Comparison of ENCODE assay signal across 19 cellular contexts in genomic region chr17:28018439-28019070, GRCh38. TPM values are rescaled to one million over a fixed set of nuclear protein-coding genes. Genes with fewer than 3 reads are reported as not detected.
A peak's percentile ranks its signal among the peaks of the same experiment; 100 is the strongest.
DNase-seq lines count a peak whose midpoint lies in the region; ATAC-seq, FAIRE-seq and TF ChIP-seq lines count a peak whose summit lies in the region.
"Had no signal": no experiment of that assay in that cellular context is flagged by ENCODE, and none has a peak within 500 bp of the region (broad histone marks: within the 10 kb centered on the region; RNA-seq: fewer than 3 reads in every experiment).

No MANE protein-coding gene starts in this region.

- no peaks in the 10 kb centered on the region for H4K20me1 ChIP-seq in K562 (replicated peaks; ENCODE audit: control insufficient read depth, insufficient read depth, low read length)
- H4K20me1 ChIP-seq: BLaER1 had no signal

- H2AFZ ChIP-seq in K562 (ENCODE audit: low read depth, low read length): no peak overlapping the region

- no peak overlapping the region for H3K4me2 ChIP-seq in K562 (ENCODE audit: insufficient read depth, low read length)
- H3K4me2 ChIP-seq: BLaER1, smooth muscle cell had no signal

- H3K36me3 ChIP-seq in K562 (ENCODE audit: control insufficient read depth, insufficient read depth, low read length): no peaks in the 10 kb centered on the region
- no peaks in the 10 kb centered on the region for H3K36me3 ChIP-seq in lower lobe of right lung
- H3K36me3 ChIP-seq: BLaER1, tibial nerve had no signal

- no peaks in the 10 kb centered on the region for H3K36me3 Mint-ChIP-seq in activated CD8-positive, alpha-beta memory T cell treated with anti-CD3 and anti-CD28 coated beads, Interleukin-2, amount 10 ng/mL, durations not matched to agents 7 days and 5 days
- H3K36me3 Mint-ChIP-seq: activated naive CD4-positive, alpha-beta T cell treated with anti-CD3 and anti-CD28 coated beads, Interleukin-2, amount 10 ng/mL, durations not matched to agents 7 days and 5 days; brain had no signal

- whole genome bisulfite sequencing in K562 (ENCODE audit: insufficient coverage, low coverage, missing lambda C conversion rate): 20% methylated on average over 4 of the region's 4 CpGs

- TF ChIP-seq CTCF in LNCaP clone FGC (IDR thresholded peaks at IDR 0.05; ENCODE audit: control insufficient read depth, extremely low read depth, insufficient read depth) (no peak), K562 (IDR thresholded peaks at IDR 0.05 in 2 of 3, conservative IDR thresholded peaks at IDR 0.05 in 1 of 3; ENCODE audit: insufficient read depth in 2 of 3, low read depth in 1 of 3, low read length in 3 of 3) (no peak), lower lobe of right lung (IDR thresholded peaks at IDR 0.05) (no peak)

- CTCF ChIA-PET in K562 (lab: Yijun Ruan, JAX; ENCODE audit: low intra/inter-chr PET ratio): no interaction called here
- CTCF ChIA-PET in activated CD8-positive, alpha-beta memory T cell treated with anti-CD3 and anti-CD28 coated beads, Interleukin-2, amount 10 ng/mL, durations not matched to agents 7 days and 5 days (lab: Charles Lee): no interaction called here

- no peaks in the 10 kb centered on the region for H3K9me1 ChIP-seq in K562 (ENCODE audit: control insufficient read depth, insufficient read depth, low read length)

- no peaks in the 10 kb centered on the region for H3K9me3 Mint-ChIP-seq in activated CD8-positive, alpha-beta memory T cell treated with anti-CD3 and anti-CD28 coated beads, Interleukin-2, amount 10 ng/mL, durations not matched to agents 7 days and 5 days (ENCODE audit: low read depth)
- H3K9me3 Mint-ChIP-seq: activated CD4-positive, alpha-beta T cell treated with anti-CD3 and anti-CD28 coated beads, Interleukin-2, amount 10 ng/mL, durations not matched to agents 24 days and 14 days; activated naive CD4-positive, alpha-beta T cell treated with anti-CD3 and anti-CD28 coated beads, Interleukin-2, amount 10 ng/mL, durations not matched to agents 7 days and 5 days; IgD-negative memory B cell had no signal

- TF ChIP-seq POLR2A in K562 (conservative IDR thresholded peaks at IDR 0.05): no peak

- no peak overlapping the region for H3K4me3 Mint-ChIP-seq in activated CD8-positive, alpha-beta memory T cell treated with anti-CD3 and anti-CD28 coated beads, Interleukin-2, amount 10 ng/mL, durations not matched to agents 7 days and 5 days
- H3K4me3 Mint-ChIP-seq: activated CD4-positive, alpha-beta T cell treated with anti-CD3 and anti-CD28 coated beads, Interleukin-2, amount 10 ng/mL, durations not matched to agents 24 days and 14 days; activated naive CD4-positive, alpha-beta T cell treated with anti-CD3 and anti-CD28 coated beads, Interleukin-2, amount 10 ng/mL, durations not matched to agents 7 days and 5 days; brain; IgD-negative memory B cell had no signal

- H3K9me3 ChIP-seq in K562 (replicated peaks; ENCODE audit: control insufficient read depth, insufficient read depth, low read depth, low read length) (no peaks in the 10 kb centered on the region), lower lobe of right lung (no peaks in the 10 kb centered on the region)
- H3K9me3 ChIP-seq: BLaER1 had no signal

- no TSS peak for BruUV-seq in K562 (replicated peaks; lab: Mats Ljungman, UMichigan)

- H3K4me1 ChIP-seq in K562 (replicated peaks in 1 of 2; ENCODE audit: control insufficient read depth in 2 of 2, insufficient read depth in 2 of 2, low read length in 2 of 2) (0 out of 5 replicates have a peak, but pooled peaks cover 0 to 2% of the 10 kb centered on the region in 2 experiments), lower lobe of right lung (no peaks in the 10 kb centered on the region)
- H3K4me1 ChIP-seq: BLaER1, tibial nerve had no signal

- no peak overlapping the region for H3K27ac Mint-ChIP-seq in activated CD8-positive, alpha-beta memory T cell treated with anti-CD3 and anti-CD28 coated beads, Interleukin-2, amount 10 ng/mL, durations not matched to agents 7 days and 5 days
- H3K27ac Mint-ChIP-seq: activated CD4-positive, alpha-beta T cell treated with anti-CD3 and anti-CD28 coated beads, Interleukin-2, amount 10 ng/mL, durations not matched to agents 24 days and 14 days; activated naive CD4-positive, alpha-beta T cell treated with anti-CD3 and anti-CD28 coated beads, Interleukin-2, amount 10 ng/mL, durations not matched to agents 7 days and 5 days; brain; IgD-negative memory B cell had no signal

- intact Hi-C loops in K562 (cut with micrococcal nuclease): no loop called here
- intact Hi-C loops in lower lobe of right lung (cut with DNase I): no loop called here

- in situ Hi-C loops in K562 (cut with MboI): no loop called here

- peaks cover 33% of the 10 kb centered on the region for H3K27me3 Mint-ChIP-seq in activated CD8-positive, alpha-beta memory T cell treated with anti-CD3 and anti-CD28 coated beads, Interleukin-2, amount 10 ng/mL, durations not matched to agents 7 days and 5 days

- H3K4me3 ChIP-seq in LNCaP clone FGC (ENCODE audit: low read depth, low read length): no peak overlapping the region
- no peak overlapping the region for H3K4me3 ChIP-seq in K562
- H3K4me3 ChIP-seq in lower lobe of right lung: no peak overlapping the region
- H3K4me3 ChIP-seq: BLaER1, smooth muscle cell, tibial nerve had no signal

- H3K9ac ChIP-seq in K562 (ENCODE audit: insufficient read depth in 1 of 2, low read depth in 2 of 2, low read length in 2 of 2): no peak overlapping the region; a peak in 1 of 4 replicates
- H3K9ac ChIP-seq: BLaER1 had no signal

- POLR2A ChIA-PET in K562 (lab: Yijun Ruan, JAX): interaction anchor here (1.2 to 2.8 kb wide), 4 partner anchors 8 to 18 kb away, joined by 3 to 15 read pairs (median 5); no protein-coding TSS in a partner anchor

- H3K4me1 Mint-ChIP-seq in activated CD8-positive, alpha-beta memory T cell treated with anti-CD3 and anti-CD28 coated beads, Interleukin-2, amount 10 ng/mL, durations not matched to agents 7 days and 5 days: no peaks in the 10 kb centered on the region
- H3K4me1 Mint-ChIP-seq: activated CD4-positive, alpha-beta T cell treated with anti-CD3 and anti-CD28 coated beads, Interleukin-2, amount 10 ng/mL, durations not matched to agents 24 days and 14 days; activated naive CD4-positive, alpha-beta T cell treated with anti-CD3 and anti-CD28 coated beads, Interleukin-2, amount 10 ng/mL, durations not matched to agents 7 days and 5 days; brain had no signal

- H3K79me2 ChIP-seq in K562 (ENCODE audit: control insufficient read depth, insufficient read depth, low read length): no peaks in the 10 kb centered on the region

- ATAC-seq in K562 (no peak), lower lobe of right lung (peak; percentile 64 to 93)
- ATAC-seq in activated CD8-positive, alpha-beta memory T cell treated with anti-CD3 and anti-CD28 coated beads, Interleukin-2, amount 10 ng/mL, durations not matched to agents 7 days and 5 days: no peak

- H3K27ac ChIP-seq in K562 (ENCODE audit: extremely low read depth, low read depth, low read length) (no peak overlapping the region), lower lobe of right lung (no peak overlapping the region)
- H3K27ac ChIP-seq: BLaER1, tibial nerve had no signal

- peak; percentile 26 for FAIRE-seq in K562 (lab: Jason Lieb, UNC)
- FAIRE-seq: GM19239 had no signal

- DNase-seq in ELR (ENCODE audit: low read depth) (peak; percentile 54), LNCaP clone FGC (ENCODE audit: low read depth) (peak; percentile 32), K562 (ENCODE audit: extremely low read depth in 1 of 4, low spot score in 3 of 4) (no peak), lower lobe of right lung (peak; percentile 52), SHP77 (lab: John Stamatoyannopoulos, UW) (no peak), NCI-H2171 (lab: John Stamatoyannopoulos, UW) (no peak)
- no peak for DNase-seq in activated CD8-positive, alpha-beta memory T cell treated with anti-CD3 and anti-CD28 coated beads, Interleukin-2, amount 10 ng/mL, durations not matched to agents 7 days and 5 days
- DNase-seq: activated CD4-positive, alpha-beta T cell treated with anti-CD3 and anti-CD28 coated beads, Interleukin-2, amount 10 ng/mL, durations not matched to agents 24 days and 14 days; activated naive CD4-positive, alpha-beta T cell treated with anti-CD3 and anti-CD28 coated beads, Interleukin-2, amount 10 ng/mL, durations not matched to agents 7 days and 5 days; DMS 273 treated with DMSO at 0.1 percent for 48 hours; hypothalamus; NCI-H1105; NK-92 treated with Interleukin-12 subunit alpha and Interleukin-12 subunit beta, amount 100 ng/mL, for 24 hours had no signal

- no peak for TF ChIP-seq RAD21 in K562 (CRISPR knock-in tag; conservative IDR thresholded peaks at IDR 0.05 in 1 of 2, IDR thresholded peaks at IDR 0.05 in 1 of 2)

- no peaks in the 10 kb centered on the region for H3K27me3 ChIP-seq in K562 (ENCODE audit: control insufficient read depth in 2 of 2, insufficient read depth in 2 of 2, low read length in 2 of 2)
- no peaks in the 10 kb centered on the region for H3K27me3 ChIP-seq in lower lobe of right lung (ENCODE audit: low read depth)
- H3K27me3 ChIP-seq: BLaER1, tibial nerve had no signal

- TF ChIP-seq EP300 in K562 (IDR thresholded peaks at IDR 0.05; ENCODE audit: low read length): no peak

TF ChIP-seq in K562, 482 proteins besides CTCF, POLR2A, EP300 and RAD21:
- TF ChIP-seq KAT7 (CRISPR knock-in tag; IDR thresholded peaks at IDR 0.05; ENCODE audit: borderline replicate concordance) (no peak), EHMT2 (IDR thresholded peaks at IDR 0.05) (peak; percentile 56; the same call in 1 of the 2 replicates), NFIC (IDR thresholded peaks at IDR 0.05) (peak; percentile 67)

RNA-seq across cellular contexts. Expression of gene NLK, which starts 23.9 kb away (rescaled TPM):
- 88.0 and 129 TPM in 2 replicates for total RNA-seq in K562 (2011; cell fraction: chromatin; rRNA removed; ENCODE audit: low replicate concordance)
- 64.0 and 66.8 TPM in 2 replicates for total RNA-seq in K562 (2011; cell fraction: nucleolus; rRNA removed)
- total RNA-seq in K562 (2011; cell fraction: nucleoplasm; rRNA removed): 80.4 and 113 TPM in 2 replicates
- total RNA-seq in K562 (2014; rRNA removed): 25.7 and 25.8 TPM in 2 replicates
- 26.3 and 29.8 TPM in 2 replicates for total RNA-seq in K562 (2014; rRNA removed; fragmentation: Illumina TruSeq; extraction: Trizol)
- 33.2 and 33.7 TPM in 2 replicates for total RNA-seq in K562 (2015; rRNA removed; fragmentation: Illumina TruSeq; extraction: Trizol)
- total RNA-seq in K562 (2021): 29.1 and 29.2 TPM in 2 replicates
- 44.4 and 59.6 TPM in 2 replicates for polyA plus RNA-seq in K562 (2011; rRNA removed)
- polyA plus RNA-seq in K562 (2011; cell fraction: cytosol; rRNA removed): 26.6 and 30.8 TPM in 2 replicates
- 92.1 and 137 TPM in 2 replicates for polyA plus RNA-seq in K562 (2011; cell fraction: nucleus; rRNA removed)
- 24.3 and 28.6 TPM in 2 replicates for polyA plus RNA-seq in K562 (2012)
- 30.5 and 33.7 TPM in 2 replicates for polyA plus RNA-seq in K562 (2014; fragmentation: Illumina TruSeq; extraction: Trizol)
- polyA plus RNA-seq in K562 (2014; fragmentation: Nextera tagmentation; extraction: Ambion mirVana): 10 to 100 TPM; 10.9 to 11.1 TPM
- polyA plus RNA-seq in K562 (2014; rRNA removed): 26.7 and 27.7 TPM in 2 replicates
- polyA minus RNA-seq in K562 (2011; rRNA and poly(A)+ RNA removed): 58.5 and 80.6 TPM in 2 replicates
- 21.7 and 34.5 TPM in 2 replicates for polyA minus RNA-seq in K562 (2011; cell fraction: cytosol; rRNA and poly(A)+ RNA removed)
- polyA minus RNA-seq in K562 (2011; cell fraction: nucleus; rRNA and poly(A)+ RNA removed): 64.1 and 102 TPM in 2 replicates
- total RNA-seq in lower lobe of right lung: 23.8 TPM
- 10 to 100 TPM; 13.1 to 16.1 TPM for total RNA-seq in activated CD8-positive, alpha-beta memory T cell treated with anti-CD3 and anti-CD28 coated beads, Interleukin-2, amount 10 ng/mL, durations not matched to agents 7 days and 5 days

Comparison
In these comparisons a context has a peak if more than half of its experiments do, and no peak if none do; other contexts are left out.
1. DNase-seq: peak in ELR (single experiment), LNCaP clone FGC (single experiment) and lower lobe of right lung (single experiment); none in K562 (0 of 4), activated CD8-positive, alpha-beta memory T cell treated with anti-CD3 and anti-CD28 coated beads, Interleukin-2, amount 10 ng/mL, durations not matched to agents 7 days and 5 days (single experiment), SHP77 (0 of 2) and NCI-H2171 (single experiment).
2. ATAC-seq: peak in lower lobe of right lung (2 of 2); none in K562 (single experiment) and activated CD8-positive, alpha-beta memory T cell treated with anti-CD3 and anti-CD28 coated beads, Interleukin-2, amount 10 ng/mL, durations not matched to agents 7 days and 5 days (single experiment).